Comparison of ENCODE assay signal across 17 cellular contexts in the genomic region with DNA sequence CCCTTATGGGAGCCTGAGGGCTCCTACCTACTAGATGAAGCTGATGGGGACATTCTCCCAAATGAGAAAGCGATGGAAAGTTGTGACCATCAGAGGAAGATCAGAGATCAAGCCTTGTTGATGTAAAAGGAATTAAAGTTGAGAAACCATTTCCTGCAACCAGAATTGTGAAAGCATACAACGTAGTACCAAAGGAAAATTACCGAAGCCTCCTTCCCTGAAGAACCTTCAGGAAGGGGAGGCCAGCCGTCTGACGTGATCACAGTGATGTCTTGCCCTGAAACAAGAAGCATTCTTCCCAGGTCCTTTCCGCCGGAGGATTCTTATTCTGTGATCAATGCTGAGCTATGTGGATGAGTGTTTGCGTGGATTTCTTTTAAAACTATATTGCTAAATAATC.
"Had no signal": no experiment of that assay in that cellular context is flagged by ENCODE, and none has a peak within 500 bp of the region (broad histone marks: within the 10 kb centered on the region; RNA-seq: fewer than 3 reads in every experiment).

No MANE protein-coding gene starts in this region.

- H3K27ac Mint-ChIP-seq: activated CD4-positive, alpha-beta T cell treated with anti-CD3 and anti-CD28 coated beads, Interleukin-2, amount 10 ng/mL, durations not matched to agents 7 days and 5 days; activated naive CD8-positive, alpha-beta T cell treated with anti-CD3 and anti-CD28 coated beads, Interleukin-2, amount 10 ng/mL, durations not matched to agents 7 days and 5 days; endodermal cell; neural progenitor cell; stimulated activated naive CD8-positive, alpha-beta T cell treated with anti-CD3 and anti-CD28 coated beads, Interleukin-15, amount 100 ng/mL, for 72 hours had no signal

- ATAC-seq: foreskin keratinocyte; left cardiac atrium; lower lobe of right lung; sciatic nerve; stimulated activated naive CD8-positive, alpha-beta T cell treated with anti-CD3 and anti-CD28 coated beads, Interleukin-15, amount 100 ng/mL, for 72 hours; upper lobe of right lung had no signal

- H3K4me1 ChIP-seq: breast epithelium, foreskin keratinocyte, lower lobe of right lung, upper lobe of right lung had no signal

- H3K27me3 ChIP-seq: ascending aorta, breast epithelium, foreskin keratinocyte, neural progenitor cell, upper lobe of right lung had no signal

- H3K36me3 Mint-ChIP-seq: activated naive CD8-positive, alpha-beta T cell treated with anti-CD3 and anti-CD28 coated beads, Interleukin-2, amount 10 ng/mL, durations not matched to agents 7 days and 5 days; neural progenitor cell had no signal

- DNase-seq: activated CD4-positive, alpha-beta T cell treated with anti-CD3 and anti-CD28 coated beads, Interleukin-2, amount 10 ng/mL, durations not matched to agents 7 days and 5 days; activated CD8-positive, alpha-beta memory T cell treated with anti-CD3 and anti-CD28 coated beads for 24 hours; activated naive CD4-positive, alpha-beta T cell; activated naive CD8-positive, alpha-beta T cell treated with anti-CD3 and anti-CD28 coated beads, Interleukin-2, amount 10 ng/mL, durations not matched to agents 7 days and 5 days; activated T-cell treated with anti-CD3 and anti-CD28 coated beads for 4 hours; endodermal cell; foreskin keratinocyte; glutamatergic neuron; left cardiac atrium; lower lobe of right lung; stimulated activated CD4-positive, alpha-beta T cell treated with anti-CD3 and anti-CD28 coated beads, Interleukin-1b, Interleukin-23, amount 100 ng/mL, for 48 hours; stimulated activated naive CD8-positive, alpha-beta T cell treated with anti-CD3 and anti-CD28 coated beads, Interleukin-15, amount 100 ng/mL, for 72 hours; upper lobe of right lung had no signal

- H3K36me3 ChIP-seq: ascending aorta, breast epithelium, lower lobe of right lung, neural progenitor cell, upper lobe of right lung had no signal

- H3K27me3 Mint-ChIP-seq: activated CD4-positive, alpha-beta T cell treated with anti-CD3 and anti-CD28 coated beads, Interleukin-2, amount 10 ng/mL, durations not matched to agents 7 days and 5 days had no signal

- H3K9me3 ChIP-seq: ascending aorta, breast epithelium, lower lobe of right lung, upper lobe of right lung had no signal

- H3K4me2 ChIP-seq: neural progenitor cell had no signal

- H3K4me1 Mint-ChIP-seq: activated CD4-positive, alpha-beta T cell treated with anti-CD3 and anti-CD28 coated beads, Interleukin-2, amount 10 ng/mL, durations not matched to agents 7 days and 5 days; activated naive CD8-positive, alpha-beta T cell treated with anti-CD3 and anti-CD28 coated beads, Interleukin-2, amount 10 ng/mL, durations not matched to agents 7 days and 5 days; endodermal cell; stimulated activated naive CD8-positive, alpha-beta T cell treated with anti-CD3 and anti-CD28 coated beads, Interleukin-15, amount 100 ng/mL, for 72 hours had no signal

- H3K4me3 Mint-ChIP-seq: activated CD4-positive, alpha-beta T cell treated with anti-CD3 and anti-CD28 coated beads, Interleukin-2, amount 10 ng/mL, durations not matched to agents 7 days and 5 days; activated naive CD8-positive, alpha-beta T cell treated with anti-CD3 and anti-CD28 coated beads, Interleukin-2, amount 10 ng/mL, durations not matched to agents 7 days and 5 days; endodermal cell; neural progenitor cell; stimulated activated naive CD8-positive, alpha-beta T cell treated with anti-CD3 and anti-CD28 coated beads, Interleukin-15, amount 100 ng/mL, for 72 hours had no signal

- H3K4me3 ChIP-seq: ascending aorta, breast epithelium, lower lobe of right lung, neural progenitor cell, upper lobe of right lung had no signal

- H2AFZ ChIP-seq: neural progenitor cell had no signal

- H3K27ac ChIP-seq: ascending aorta, breast epithelium, foreskin keratinocyte, lower lobe of right lung, neural progenitor cell, upper lobe of right lung had no signal

- H3K9me3 Mint-ChIP-seq: stimulated activated naive CD8-positive, alpha-beta T cell treated with anti-CD3 and anti-CD28 coated beads, Interleukin-15, amount 100 ng/mL, for 72 hours had no signal
